In the genomic region with DNA sequence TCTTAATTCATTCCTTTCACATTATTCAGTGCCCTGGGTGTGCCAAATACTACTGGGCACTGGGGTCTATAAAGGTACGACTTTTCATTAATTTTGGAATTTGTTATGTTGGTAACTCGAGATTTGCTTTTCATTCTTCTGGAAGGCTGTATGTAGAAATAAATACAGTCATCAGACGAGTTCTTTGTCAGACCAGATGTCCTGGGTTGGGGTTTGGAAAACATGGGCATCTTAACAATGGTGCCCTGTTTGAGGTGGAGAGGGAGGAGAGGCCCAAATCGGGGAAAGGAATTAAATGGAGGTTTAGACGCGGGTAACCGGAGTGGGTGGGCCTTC, we compare ENCODE assay signal across 1 cellular context.
TF ChIP-seq lines count a peak whose summit lies in the region.

No MANE protein-coding gene starts in this region.

TF ChIP-seq in WTC11, 78 proteins besides CTCF, POLR2A, EP300 and RAD21 (continued from another document):
- TF ChIP-seq, protein P1, sequence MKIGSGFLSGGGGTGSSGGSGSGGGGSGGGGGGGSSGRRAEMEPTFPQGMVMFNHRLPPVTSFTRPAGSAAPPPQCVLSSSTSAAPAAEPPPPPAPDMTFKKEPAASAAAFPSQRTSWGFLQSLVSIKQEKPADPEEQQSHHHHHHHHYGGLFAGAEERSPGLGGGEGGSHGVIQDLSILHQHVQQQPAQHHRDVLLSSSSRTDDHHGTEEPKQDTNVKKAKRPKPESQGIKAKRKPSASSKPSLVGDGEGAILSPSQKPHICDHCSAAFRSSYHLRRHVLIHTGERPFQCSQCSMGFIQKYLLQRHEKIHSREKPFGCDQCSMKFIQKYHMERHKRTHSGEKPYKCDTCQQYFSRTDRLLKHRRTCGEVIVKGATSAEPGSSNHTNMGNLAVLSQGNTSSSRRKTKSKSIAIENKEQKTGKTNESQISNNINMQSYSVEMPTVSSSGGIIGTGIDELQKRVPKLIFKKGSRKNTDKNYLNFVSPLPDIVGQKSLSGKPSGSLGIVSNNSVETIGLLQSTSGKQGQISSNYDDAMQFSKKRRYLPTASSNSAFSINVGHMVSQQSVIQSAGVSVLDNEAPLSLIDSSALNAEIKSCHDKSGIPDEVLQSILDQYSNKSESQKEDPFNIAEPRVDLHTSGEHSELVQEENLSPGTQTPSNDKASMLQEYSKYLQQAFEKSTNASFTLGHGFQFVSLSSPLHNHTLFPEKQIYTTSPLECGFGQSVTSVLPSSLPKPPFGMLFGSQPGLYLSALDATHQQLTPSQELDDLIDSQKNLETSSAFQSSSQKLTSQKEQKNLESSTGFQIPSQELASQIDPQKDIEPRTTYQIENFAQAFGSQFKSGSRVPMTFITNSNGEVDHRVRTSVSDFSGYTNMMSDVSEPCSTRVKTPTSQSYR (CRISPR knock-in tag; IDR thresholded peaks at IDR 0.05), result no peak
- TF ChIP-seq, protein P2, sequence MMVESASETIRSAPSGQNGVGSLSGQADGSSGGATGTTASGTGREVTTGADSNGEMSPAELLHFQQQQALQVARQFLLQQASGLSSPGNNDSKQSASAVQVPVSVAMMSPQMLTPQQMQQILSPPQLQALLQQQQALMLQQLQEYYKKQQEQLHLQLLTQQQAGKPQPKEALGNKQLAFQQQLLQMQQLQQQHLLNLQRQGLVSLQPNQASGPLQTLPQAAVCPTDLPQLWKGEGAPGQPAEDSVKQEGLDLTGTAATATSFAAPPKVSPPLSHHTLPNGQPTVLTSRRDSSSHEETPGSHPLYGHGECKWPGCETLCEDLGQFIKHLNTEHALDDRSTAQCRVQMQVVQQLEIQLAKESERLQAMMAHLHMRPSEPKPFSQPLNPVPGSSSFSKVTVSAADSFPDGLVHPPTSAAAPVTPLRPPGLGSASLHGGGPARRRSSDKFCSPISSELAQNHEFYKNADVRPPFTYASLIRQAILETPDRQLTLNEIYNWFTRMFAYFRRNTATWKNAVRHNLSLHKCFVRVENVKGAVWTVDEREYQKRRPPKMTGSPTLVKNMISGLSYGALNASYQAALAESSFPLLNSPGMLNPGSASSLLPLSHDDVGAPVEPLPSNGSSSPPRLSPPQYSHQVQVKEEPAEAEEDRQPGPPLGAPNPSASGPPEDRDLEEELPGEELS (CRISPR knock-in tag; IDR thresholded peaks at IDR 0.05), result no peak
